ENCODE assay signal across 11 cellular contexts in the genomic region with DNA sequence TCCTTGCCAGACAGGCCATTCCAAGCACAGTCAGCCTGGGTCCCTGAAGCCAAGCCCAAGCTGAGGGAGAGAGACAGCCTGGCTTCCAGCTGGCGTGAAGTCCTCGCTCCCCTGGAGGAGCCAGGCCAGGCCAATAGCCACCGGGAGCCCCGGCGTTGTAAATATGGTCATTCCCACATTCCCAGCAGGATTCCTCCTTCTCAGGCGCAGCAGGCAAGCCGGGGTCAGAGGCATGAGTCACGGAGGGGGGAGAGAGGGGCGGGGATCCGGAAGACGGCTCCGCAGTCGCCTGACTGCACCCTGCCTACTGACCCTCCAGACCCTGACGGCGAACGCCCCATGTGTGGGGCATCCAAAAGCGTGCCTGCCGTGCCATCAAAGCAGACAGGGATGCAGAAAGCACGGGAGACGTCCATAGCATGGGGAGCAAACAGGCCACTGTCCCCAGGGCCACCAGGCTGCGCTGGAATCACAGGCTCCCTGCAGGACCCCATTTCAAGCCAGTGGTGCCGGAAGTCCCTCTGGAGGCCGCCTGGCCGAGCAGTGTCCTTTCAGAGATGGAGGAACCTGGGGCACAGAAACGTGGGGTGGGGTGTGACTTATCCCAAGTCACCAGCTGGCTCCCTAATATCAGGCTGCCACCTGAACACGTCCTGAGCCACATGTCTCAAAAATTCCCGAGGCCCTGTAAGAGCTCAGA. TPM values are rescaled to one million over a fixed set of nuclear protein-coding genes. Genes with fewer than 3 reads are reported as not detected.
DNase-seq lines count a peak whose midpoint lies in the region; ATAC-seq lines count a peak whose summit lies in the region.
"Had no signal": no experiment of that assay in that cellular context is flagged by ENCODE, and none has a peak within 500 bp of the region (broad histone marks: within the 10 kb centered on the region; RNA-seq: fewer than 3 reads in every experiment).

No MANE protein-coding gene starts in this region.

- no peaks in the 10 kb centered on the region for H3K9me3 Mint-ChIP-seq in activated T-cell treated with anti-CD3 and anti-CD28 coated beads, Interleukin-2, amount 50 U/mL, for 4 hours

- H3K4me3 ChIP-seq in effector memory CD4-positive, alpha-beta T cell (ENCODE audit: insufficient read depth, low read depth, low read length, poor library complexity, severe bottlenecking) = no peak overlapping the region

- H3K4me3 Mint-ChIP-seq in activated T-cell treated with anti-CD3 and anti-CD28 coated beads, Interleukin-2, amount 50 U/mL, for 4 hours = no peak overlapping the region

- DNase-seq in HCEC 1CT = peak; percentile 93
- peak; percentile 28 for DNase-seq in cerebellum (ENCODE audit: low spot score)
- peak; percentile 40 for DNase-seq in kidney glomerular epithelial cell (lab: John Stamatoyannopoulos, UW)
- DNase-seq in smooth muscle cell of the brain vasculature (ENCODE audit: low read depth, low spot score) = peak; percentile 82
- no peak for DNase-seq in NCI-H2081 treated with DMSO at 0.1 percent for 48 hours (lab: John Stamatoyannopoulos, UW)
- no peak for DNase-seq in effector memory CD4-positive, alpha-beta T cell
- DNase-seq in activated T-cell treated with anti-CD3 and anti-CD28 coated beads, Interleukin-2, amount 50 U/mL, for 4 hours = no peak
- DNase-seq: NCI-H524 treated with DMSO at 0.1 percent for 48 hours had no signal

- H3K9me3 ChIP-seq in effector memory CD4-positive, alpha-beta T cell (ENCODE audit: control insufficient read depth, low read length) = no peaks in the 10 kb centered on the region

- no peaks in the 10 kb centered on the region for H3K36me3 Mint-ChIP-seq in activated T-cell treated with anti-CD3 and anti-CD28 coated beads, Interleukin-2, amount 50 U/mL, for 4 hours (ENCODE audit: insufficient read depth)

- H3K27me3 Mint-ChIP-seq in activated T-cell treated with anti-CD3 and anti-CD28 coated beads, Interleukin-2, amount 50 U/mL, for 4 hours (ENCODE audit: low read depth) = peaks cover 16% of the 10 kb centered on the region

- ATAC-seq in HG03045 (IDR thresholded peaks at IDR 0.05; ENCODE audit: unreplicated experiment) = no peak
- ATAC-seq in activated T-cell treated with anti-CD3 and anti-CD28 coated beads, Interleukin-2, amount 50 U/mL, for 4 hours = no peak

- no peaks in the 10 kb centered on the region for H3K27me3 ChIP-seq in effector memory CD4-positive, alpha-beta T cell (replicated peaks; ENCODE audit: control insufficient read depth, insufficient read depth, low read length, poor library complexity, severe bottlenecking)

- no peaks in the 10 kb centered on the region for H3K4me1 Mint-ChIP-seq in activated T-cell treated with anti-CD3 and anti-CD28 coated beads, Interleukin-2, amount 50 U/mL, for 4 hours (ENCODE audit: low read depth)

- no peaks in the 10 kb centered on the region for H3K4me1 ChIP-seq in effector memory CD4-positive, alpha-beta T cell (ENCODE audit: control insufficient read depth, insufficient read depth, low read length, poor library complexity, severe bottlenecking)

- H3K36me3 ChIP-seq in effector memory CD4-positive, alpha-beta T cell (ENCODE audit: control insufficient read depth, insufficient read depth, low read length) = no peaks in the 10 kb centered on the region

- H3K27ac ChIP-seq in effector memory CD4-positive, alpha-beta T cell (ENCODE audit: insufficient read depth, low read length, poor library complexity, severe bottlenecking) = no peak overlapping the region
- H3K27ac ChIP-seq: epithelial cell of prostate had no signal

RNA-seq across cellular contexts. Expression of a gene that starts 48.2 kb away (rescaled TPM):
- 1.3 TPM for total RNA-seq in cerebellum
- total RNA-seq in activated T-cell treated with anti-CD3 and anti-CD28 coated beads, Interleukin-2, amount 50 U/mL, for 4 hours = not detected
- total RNA-seq: activated CD8-positive, alpha-beta memory T cell treated with anti-CD3 and anti-CD28 coated beads for 36 hours had no signal

Comparison
In these comparisons a context has a peak if more than half of its experiments do, and no peak if none do; other contexts are left out.
1. DNase-seq: peak in HCEC 1CT (single experiment), cerebellum (single experiment), kidney glomerular epithelial cell (single experiment) and smooth muscle cell of the brain vasculature (single experiment); none in NCI-H2081 treated with DMSO at 0.1 percent for 48 hours (single experiment), effector memory CD4-positive, alpha-beta T cell (0 of 3) and activated T-cell treated with anti-CD3 and anti-CD28 coated beads, Interleukin-2, amount 50 U/mL, for 4 hours (single experiment).